Comparison of ENCODE assay signal across 13 cellular contexts in the genomic region with DNA sequence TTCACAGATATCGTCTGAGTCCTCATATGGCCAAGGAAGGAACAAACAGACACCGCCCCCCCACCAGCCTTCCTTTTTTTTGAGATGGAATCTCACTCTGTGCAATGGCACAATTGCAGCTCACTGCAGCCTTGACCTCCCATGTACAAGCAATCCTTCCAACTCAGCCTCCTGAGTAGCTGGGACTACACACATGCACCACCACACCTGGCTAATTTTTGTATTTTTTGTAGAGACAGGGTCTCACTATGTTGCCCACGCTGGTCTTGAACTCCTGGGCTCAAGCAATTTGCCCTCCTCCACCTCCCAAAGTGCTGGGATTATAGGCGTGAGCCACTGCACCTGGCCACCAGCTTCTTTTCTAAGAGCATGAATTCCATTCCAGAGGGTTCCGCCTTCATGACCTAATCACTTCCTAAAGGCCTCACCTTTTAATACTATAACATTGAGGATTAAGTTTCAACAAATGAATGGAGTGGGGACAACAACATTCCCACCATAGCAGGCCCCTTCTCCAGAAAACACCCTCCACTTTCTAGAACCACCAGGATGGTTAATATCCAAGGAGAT. TPM values are rescaled to one million over a fixed set of nuclear protein-coding genes. Genes with fewer than 3 reads are reported as not detected.
DNase-seq lines count a peak whose midpoint lies in the region; ATAC-seq and TF ChIP-seq lines count a peak whose summit lies in the region.
"Had no signal": no experiment of that assay in that cellular context is flagged by ENCODE, and none has a peak within 500 bp of the region (broad histone marks: within the 10 kb centered on the region; RNA-seq: fewer than 3 reads in every experiment).

No MANE protein-coding gene starts in this region.

- no peaks in the 10 kb centered on the region for H3K27me3 ChIP-seq in CD4-positive, CD25-positive, alpha-beta regulatory T cell (ENCODE audit: control insufficient read depth, insufficient read depth, low read length)
- H3K27me3 ChIP-seq in body of pancreas, result no peaks in the 10 kb centered on the region
- no peaks in the 10 kb centered on the region for H3K27me3 ChIP-seq in naive thymus-derived CD4-positive, alpha-beta T cell (ENCODE audit: control insufficient read depth in 2 of 2, insufficient read depth in 2 of 2, low read length in 2 of 2)
- H3K27me3 ChIP-seq: BE2C, SJCRH30 had no signal

- intact Hi-C loops in body of pancreas (cut with DNase I), result no loop called here
- intact Hi-C loops in naive thymus-derived CD4-positive, alpha-beta T cell (cut with micrococcal nuclease), result loop anchor here in 1 of 2 donors (5.0 kb wide), 1 partner anchor 418 kb away; the partner anchor contains the start of gene TTLL4

- no peak for DNase-seq in CD4-positive, CD25-positive, alpha-beta regulatory T cell
- DNase-seq in body of pancreas (peak; percentile 53 to 69 (median 62)), cerebellar nuclear complex (lab: John Stamatoyannopoulos, UW) (no peak), HT-29 (ENCODE audit: low spot score) (no peak), GDM1 (lab: John Stamatoyannopoulos, UW) (no peak)
- no peak for DNase-seq in naive thymus-derived CD4-positive, alpha-beta T cell
- DNase-seq: activated CD4-positive, alpha-beta T cell treated with anti-CD3 and anti-CD28 coated beads, Interleukin-2, amount 50 U/mL, for 1 hour; BE2C; foreskin fibroblast; NCI-H1930; SJCRH30; stimulated activated CD4-positive, alpha-beta T cell treated with anti-CD3 and anti-CD28 coated beads, Interleukin-15, amount 100 ng/mL, for 24 hours had no signal

- no peaks in the 10 kb centered on the region for H3K9me3 Mint-ChIP-seq in CD4-positive, CD25-positive, alpha-beta regulatory T cell
- H3K9me3 Mint-ChIP-seq in naive thymus-derived CD4-positive, alpha-beta T cell, result no peaks in the 10 kb centered on the region
- H3K9me3 Mint-ChIP-seq: memory B cell had no signal

- no peak for ATAC-seq in CD4-positive, CD25-positive, alpha-beta regulatory T cell (ENCODE audit: low read depth in 2 of 2)
- peak; percentile 10 for ATAC-seq in body of pancreas
- no peak for ATAC-seq in naive thymus-derived CD4-positive, alpha-beta T cell

- TF ChIP-seq CTCF in body of pancreas (IDR thresholded peaks at IDR 0.05), result no peak

- peaks cover 37% of the 10 kb centered on the region for H3K4me1 ChIP-seq in CD4-positive, CD25-positive, alpha-beta regulatory T cell (ENCODE audit: control insufficient read depth, insufficient read depth, low read length, poor library complexity, severe bottlenecking)
- peaks cover 82% of the 10 kb centered on the region for H3K4me1 ChIP-seq in body of pancreas
- H3K4me1 ChIP-seq in naive thymus-derived CD4-positive, alpha-beta T cell (ENCODE audit: control insufficient read depth in 2 of 2, insufficient read depth in 2 of 2, low read length in 2 of 2), result peaks cover 26 to 27% of the 10 kb centered on the region in 2 donors

- H3K27ac ChIP-seq in CD4-positive, CD25-positive, alpha-beta regulatory T cell (ENCODE audit: insufficient read depth, low read length, poor library complexity, severe bottlenecking), result no peak overlapping the region
- peak overlapping the region; percentile 97 to 99 (median 98) for H3K27ac ChIP-seq in body of pancreas
- H3K27ac ChIP-seq in naive thymus-derived CD4-positive, alpha-beta T cell (ENCODE audit: low read depth, low read length), result no peak overlapping the region
- H3K27ac ChIP-seq: SJCRH30 had no signal

- no peaks in the 10 kb centered on the region for H3K36me3 Mint-ChIP-seq in CD4-positive, CD25-positive, alpha-beta regulatory T cell
- H3K36me3 Mint-ChIP-seq in naive thymus-derived CD4-positive, alpha-beta T cell, result peaks cover 0 to 6% (median 0%) of the 10 kb centered on the region in 5 donors

- no peak for TF ChIP-seq POLR2A in body of pancreas (IDR thresholded peaks at IDR 0.05)

- no peaks in the 10 kb centered on the region for H3K36me3 ChIP-seq in CD4-positive, CD25-positive, alpha-beta regulatory T cell (ENCODE audit: control insufficient read depth, insufficient read depth, low read length)
- H3K36me3 ChIP-seq in body of pancreas (replicated peaks in 1 of 2; ENCODE audit: insufficient read depth in 1 of 2, low read depth in 2 of 2), result no peaks in the 10 kb centered on the region
- H3K36me3 ChIP-seq in naive thymus-derived CD4-positive, alpha-beta T cell (ENCODE audit: control insufficient read depth in 2 of 3, insufficient read depth in 3 of 3, low read length in 3 of 3), result peaks cover 0 to 4% (median 0%) of the 10 kb centered on the region in 3 experiments
- H3K36me3 ChIP-seq: BE2C, SJCRH30 had no signal

- H3K4me3 ChIP-seq in CD4-positive, CD25-positive, alpha-beta regulatory T cell (ENCODE audit: low read depth, low read length), result no peak overlapping the region
- no peak overlapping the region for H3K4me3 ChIP-seq in body of pancreas
- no peak overlapping the region for H3K4me3 ChIP-seq in naive thymus-derived CD4-positive, alpha-beta T cell (ENCODE audit: low read length)
- H3K4me3 ChIP-seq: SJCRH30 had no signal

- POLR2A ChIA-PET in naive thymus-derived CD4-positive, alpha-beta T cell (lab: Charles Lee), result interaction anchor here (1.0 to 5.4 kb wide), 4 partner anchors 9 to 102 kb away, joined by 3 to 43 read pairs (median 14); partner anchors contain the start of genes AAMP and PNKD

- WGBS in body of pancreas, 2 donors, result 22 to 27% methylated on average over 5 of the region's 5 CpGs

- H3K9me3 ChIP-seq in CD4-positive, CD25-positive, alpha-beta regulatory T cell (ENCODE audit: control insufficient read depth in 2 of 2, low read length in 2 of 2), result no peaks in the 10 kb centered on the region
- H3K9me3 ChIP-seq in body of pancreas, result no peaks in the 10 kb centered on the region
- H3K9me3 ChIP-seq in naive thymus-derived CD4-positive, alpha-beta T cell (ENCODE audit: control insufficient read depth in 2 of 3, low read length in 3 of 3), result no peaks in the 10 kb centered on the region
- H3K9me3 ChIP-seq: BE2C, SJCRH30 had no signal

- peak overlapping the region in 3 of 4 donors; percentile 48 to 89 (median 80) for H3K4me3 Mint-ChIP-seq in CD4-positive, CD25-positive, alpha-beta regulatory T cell
- peak overlapping the region in 1 of 10 donors; percentile 32 for H3K4me3 Mint-ChIP-seq in naive thymus-derived CD4-positive, alpha-beta T cell

- H3K4me1 Mint-ChIP-seq in CD4-positive, CD25-positive, alpha-beta regulatory T cell, result peaks cover 5 to 46% (median 28%) of the 10 kb centered on the region in 4 donors
- peaks cover 15 to 45% (median 35%) of the 10 kb centered on the region in 7 donors for H3K4me1 Mint-ChIP-seq in naive thymus-derived CD4-positive, alpha-beta T cell

- CTCF ChIA-PET in naive thymus-derived CD4-positive, alpha-beta T cell (lab: Charles Lee), result interaction anchor here (9.0 to 12.4 kb wide), 2 partner anchors 20 to 62 kb away, joined by 67 to 188 read pairs; partner anchors contain the start of genes AAMP, CATIP and PNKD

- H3K27ac Mint-ChIP-seq in CD4-positive, CD25-positive, alpha-beta regulatory T cell, result peak overlapping the region in 1 of 3 donors; percentile 82
- H3K27ac Mint-ChIP-seq in naive thymus-derived CD4-positive, alpha-beta T cell, result peak overlapping the region in 5 of 9 donors; percentile 14 to 49 (median 36)

- no peaks in the 10 kb centered on the region for H3K27me3 Mint-ChIP-seq in CD4-positive, CD25-positive, alpha-beta regulatory T cell
- peaks cover 0 to 2% (median 0%) of the 10 kb centered on the region in 5 donors for H3K27me3 Mint-ChIP-seq in naive thymus-derived CD4-positive, alpha-beta T cell
- H3K27me3 Mint-ChIP-seq: memory B cell had no signal

RNA-seq across cellular contexts. Expression of gene TMBIM1, which starts 2.2 kb away (rescaled TPM):
- 96.4 TPM for total RNA-seq in CD4-positive, CD25-positive, alpha-beta regulatory T cell
- polyA plus RNA-seq in CD4-positive, CD25-positive, alpha-beta regulatory T cell, result 100 to 1,000 TPM; 161 to 180 (median 162) TPM
- total RNA-seq in body of pancreas, result 100 to 1,000 TPM; 125 to 148 TPM
- 100 to 1,000 TPM in 2 of 5 experiments, 10 to 100 TPM in 3; 51.7 to 112 (median 83.8) TPM for total RNA-seq in naive thymus-derived CD4-positive, alpha-beta T cell
- polyA plus RNA-seq in naive thymus-derived CD4-positive, alpha-beta T cell, result 100 to 1,000 TPM in 1 of 2 donors, 10 to 100 TPM in 1; 92.4 to 115 TPM
- total RNA-seq in HT-29 (2014; rRNA removed; shearing (Covaris generic)), result 229 and 311 TPM in 2 replicates

RNA-seq across cellular contexts. Expression of gene PNKD, which starts 24.2 kb away (rescaled TPM):
- 21.9 TPM for total RNA-seq in CD4-positive, CD25-positive, alpha-beta regulatory T cell
- 100 to 1,000 TPM in 1 of 4 donors, 10 to 100 TPM in 3; 96.2 to 107 (median 98.8) TPM for polyA plus RNA-seq in CD4-positive, CD25-positive, alpha-beta regulatory T cell
- total RNA-seq in body of pancreas, result 10 to 100 TPM; 17.1 to 21.3 TPM
- total RNA-seq in naive thymus-derived CD4-positive, alpha-beta T cell, result 10 to 100 TPM; 18.5 to 38.4 (median 25.2) TPM
- 100 to 1,000 TPM in 1 of 2 donors, 10 to 100 TPM in 1; 92.2 to 108 TPM for polyA plus RNA-seq in naive thymus-derived CD4-positive, alpha-beta T cell
- 73.9 and 77.2 TPM in 2 replicates for total RNA-seq in HT-29 (2014; rRNA removed; shearing (Covaris generic))

RNA-seq across cellular contexts. Expression of gene AAMP, which starts 24.6 kb away (rescaled TPM):
- total RNA-seq in CD4-positive, CD25-positive, alpha-beta regulatory T cell, result 55.8 TPM
- polyA plus RNA-seq in CD4-positive, CD25-positive, alpha-beta regulatory T cell, result 10 to 100 TPM; 84.8 to 92.2 (median 87.8) TPM
- 100 to 1,000 TPM in 1 of 2 donors, 10 to 100 TPM in 1; 61.5 to 114 TPM for total RNA-seq in body of pancreas
- 10 to 100 TPM; 54.1 to 67.0 (median 61.2) TPM for total RNA-seq in naive thymus-derived CD4-positive, alpha-beta T cell
- polyA plus RNA-seq in naive thymus-derived CD4-positive, alpha-beta T cell, result 100 to 1,000 TPM in 1 of 2 donors, 10 to 100 TPM in 1; 98.6 to 108 TPM
- 266 and 310 TPM in 2 replicates for total RNA-seq in HT-29 (2014; rRNA removed; shearing (Covaris generic))

RNA-seq across cellular contexts. Expression of gene GPBAR1, which starts 33.7 kb away (rescaled TPM):
- 1.2 TPM for total RNA-seq in CD4-positive, CD25-positive, alpha-beta regulatory T cell
- polyA plus RNA-seq in CD4-positive, CD25-positive, alpha-beta regulatory T cell, result not detected
- total RNA-seq in body of pancreas, result 10 to 100 TPM in 1 of 2 donors, 1 to 10 TPM in 1; 3.1 to 90.3 TPM
- 10 to 100 TPM in 1 of 5 experiments, 1 to 10 TPM in 3, under 1 TPM in 1; 0.80 to 12.9 (median 1.9) TPM for total RNA-seq in naive thymus-derived CD4-positive, alpha-beta T cell
- under 1 TPM; 0.15 to 0.27 TPM for polyA plus RNA-seq in naive thymus-derived CD4-positive, alpha-beta T cell
- 0.05 and 0.56 TPM in 2 replicates for total RNA-seq in HT-29 (2014; rRNA removed; shearing (Covaris generic))

Comparison
In these comparisons a context has a peak if more than half of its experiments do, and no peak if none do; other contexts are left out.
1. DNase-seq: peak in body of pancreas (4 of 4); none in CD4-positive, CD25-positive, alpha-beta regulatory T cell (0 of 3), naive thymus-derived CD4-positive, alpha-beta T cell (0 of 9), cerebellar nuclear complex (0 of 2), HT-29 (single experiment) and GDM1 (single experiment).
2. H3K27ac ChIP-seq: peak in body of pancreas (4 of 4); none in CD4-positive, CD25-positive, alpha-beta regulatory T cell (single experiment) and naive thymus-derived CD4-positive, alpha-beta T cell (single experiment).